ENCODE assay signal across 26 cellular contexts in the genomic region with DNA sequence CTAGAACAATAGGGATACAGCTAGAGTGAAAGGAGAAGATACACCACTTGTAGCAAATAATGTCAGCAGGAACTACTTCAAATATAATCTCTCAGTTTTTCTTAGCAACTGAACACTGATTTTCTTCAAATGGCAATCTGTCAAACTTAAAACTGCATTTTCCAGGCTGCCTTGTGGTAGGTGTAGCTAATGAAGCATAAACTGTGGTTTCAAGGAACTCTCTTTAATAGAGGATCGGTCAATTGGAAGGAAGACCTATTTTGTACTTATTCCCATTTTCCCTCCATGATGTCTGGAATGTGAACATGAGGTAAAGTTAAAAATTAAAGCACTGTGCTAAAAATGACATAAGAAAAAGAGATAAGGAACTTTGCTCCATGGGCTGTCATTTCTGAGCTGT.
"Had no signal": no experiment of that assay in that cellular context is flagged by ENCODE, and none has a peak within 500 bp of the region (broad histone marks: within the 10 kb centered on the region; RNA-seq: fewer than 3 reads in every experiment).

No MANE protein-coding gene starts in this region.

- ATAC-seq: activated CD8-positive, alpha-beta T cell treated with anti-CD3 and anti-CD28 coated beads for 36 hours; activated naive CD4-positive, alpha-beta T cell treated with anti-CD3 and anti-CD28 coated beads, Interleukin-2, amount 50 U/mL, for 72 hours; activated T-cell treated with anti-CD3 and anti-CD28 coated beads, Interleukin-2, amount 50 U/mL, for 72 hours; activated T-helper 17 cell treated with anti-CD3 and anti-CD28 coated beads, Interleukin-2, amount 50 U/mL, for 72 hours; Panc1 had no signal

- H3K4me3 ChIP-seq: SJCRH30, SK-N-MC had no signal

- DNase-seq: activated CD4-positive, alpha-beta T cell treated with anti-CD3 and anti-CD28 coated beads, Interleukin-2, amount 10 ng/mL, durations not matched to agents 24 days and 14 days; activated CD4-positive, alpha-beta T cell treated with anti-CD3 and anti-CD28 coated beads, Interleukin-2, amount 50 U/mL, for 4 hours; activated CD8-positive, alpha-beta T cell treated with anti-CD3 and anti-CD28 coated beads for 36 hours; activated gamma-delta T cell treated with Interleukin-2 at 50 U/mL for 16 hours; activated naive CD4-positive, alpha-beta T cell treated with anti-CD3 and anti-CD28 coated beads for 36 hours; activated T-cell treated with anti-CD3 and anti-CD28 coated beads, Interleukin-2, amount 50 U/mL, for 1 hour; activated T-cell treated with anti-CD3 and anti-CD28 coated beads, Interleukin-2, amount 50 U/mL, for 72 hours; anterior cingulate cortex; caudate nucleus; cerebellar nuclear complex; Kasumi-1; KG1; MM.1S; MV-4-11; NCI-H1092; NCI-H1436 treated with DMSO at 0.1 percent for 48 hours; NCI-H1694 treated with DMSO at 0.1 percent for 48 hours; NCI-H2029; NCI-H345; NCI-H524 treated with DMSO at 0.1 percent for 48 hours; SHP77; SJCRH30 had no signal
